ENCODE assay signal across 1 cellular context in genomic region chrX:100768679-100769338, GRCh38.
TF ChIP-seq lines count a peak whose summit lies in the region.

No MANE protein-coding gene starts in this region.

TF ChIP-seq in GM12878, 131 proteins besides CTCF, POLR2A, EP300 and RAD21 (continued from another document):
- no peak for TF ChIP-seq NKRF (conservative IDR thresholded peaks at IDR 0.05)
- TF ChIP-seq YBX1 (IDR thresholded peaks at IDR 0.05), result no peak
- TF ChIP-seq RUNX3 (IDR thresholded peaks at IDR 0.05; ENCODE audit: low read length), result peak; percentile 51
- TF ChIP-seq WRNIP1 (IDR thresholded peaks at IDR 0.05; ENCODE audit: borderline replicate concordance, low read depth, low read length), result no peak
- TF ChIP-seq E2F8 (IDR thresholded peaks at IDR 0.05; ENCODE audit: low read depth, partially characterized antibody), result no peak
- no peak for TF ChIP-seq ETV6 (conservative IDR thresholded peaks at IDR 0.05 in 1 of 2, IDR thresholded peaks at IDR 0.05 in 1 of 2; ENCODE audit: borderline replicate concordance in 1 of 2, low read depth in 1 of 2)
- TF ChIP-seq TARDBP (IDR thresholded peaks at IDR 0.05; ENCODE audit: borderline replicate concordance), result no peak
- TF ChIP-seq JUND (IDR thresholded peaks at IDR 0.05; ENCODE audit: low read depth, low read length), result no peak
- TF ChIP-seq YY1 (IDR thresholded peaks at IDR 0.05; ENCODE audit: low read depth, low read length), result peak; percentile 79
- peak; percentile 33; the same call in 1 of the 2 replicates for TF ChIP-seq CBFB (IDR thresholded peaks at IDR 0.05; ENCODE audit: low read depth)
- no peak for TF ChIP-seq RFX5 (IDR thresholded peaks at IDR 0.05; ENCODE audit: low read depth, low read length)
- TF ChIP-seq ATF7 (IDR thresholded peaks at IDR 0.05; ENCODE audit: low read depth), result no peak
